ENCODE assay signal across 14 cellular contexts in genomic region chr7:151742713-151743480, GRCh38.
DNase-seq lines count a peak whose midpoint lies in the region; TF ChIP-seq lines count a peak whose summit lies in the region.
"Had no signal": no experiment of that assay in that cellular context is flagged by ENCODE, and none has a peak within 500 bp of the region (broad histone marks: within the 10 kb centered on the region; RNA-seq: fewer than 3 reads in every experiment).

No MANE protein-coding gene starts in this region.

- H3K4me3 ChIP-seq in endodermal cell (ENCODE audit: low read length): no peak overlapping the region

- H3K4me3 Mint-ChIP-seq in endodermal cell (no peak overlapping the region), neural crest cell (peak overlapping the region; percentile 65), type B pancreatic cell (no peak overlapping the region)
- H3K4me3 Mint-ChIP-seq: CD8-positive, alpha-beta T cell; nephron had no signal

- peaks cover 4% of the 10 kb centered on the region for H3K4me1 Mint-ChIP-seq in endodermal cell
- H3K4me1 Mint-ChIP-seq in neural crest cell: peaks cover 31% of the 10 kb centered on the region
- peaks cover 28% of the 10 kb centered on the region for H3K4me1 Mint-ChIP-seq in type B pancreatic cell (ENCODE audit: unreplicated experiment)

- TF ChIP-seq CTCF in endodermal cell (conservative IDR thresholded peaks at IDR 0.05) (no peak), neural crest cell (conservative IDR thresholded peaks at IDR 0.05) (no peak), type B pancreatic cell (conservative IDR thresholded peaks at IDR 0.05) (no peak)

- H3K27me3 Mint-ChIP-seq in endodermal cell (ENCODE audit: insufficient read depth): peaks cover 1% of the 10 kb centered on the region
- no peaks in the 10 kb centered on the region for H3K27me3 Mint-ChIP-seq in neural crest cell (ENCODE audit: low read depth)
- H3K27me3 Mint-ChIP-seq in type B pancreatic cell: no peaks in the 10 kb centered on the region
- H3K27me3 Mint-ChIP-seq: T-cell had no signal

- H3K36me3 ChIP-seq in endodermal cell (ENCODE audit: control insufficient read depth, insufficient read depth, low read length): no peaks in the 10 kb centered on the region

- peaks cover 14% of the 10 kb centered on the region for H3K9me3 ChIP-seq in endodermal cell (ENCODE audit: control insufficient read depth, low read length)

- H3K9ac ChIP-seq in endodermal cell (ENCODE audit: extremely low read depth, low read length, poor library complexity, severe bottlenecking): no peak overlapping the region

- peak overlapping the region; percentile 44 for H3K27ac ChIP-seq in endodermal cell (ENCODE audit: low read depth, low read length)

- H3K9me3 Mint-ChIP-seq in endodermal cell (peaks cover 23% of the 10 kb centered on the region), neural crest cell (no peaks in the 10 kb centered on the region), type B pancreatic cell (no peaks in the 10 kb centered on the region)
- H3K9me3 Mint-ChIP-seq: CD8-positive, alpha-beta T cell; T-cell had no signal

- H3K27ac Mint-ChIP-seq in endodermal cell (no peak overlapping the region), neural crest cell (ENCODE audit: unreplicated experiment) (peak overlapping the region; percentile 59), type B pancreatic cell (no peak overlapping the region)
- H3K27ac Mint-ChIP-seq: CD8-positive, alpha-beta T cell; T-cell had no signal

- H3K36me3 Mint-ChIP-seq in endodermal cell (ENCODE audit: low read depth): peaks cover 3% of the 10 kb centered on the region
- H3K36me3 Mint-ChIP-seq in neural crest cell (ENCODE audit: low read depth): no peaks in the 10 kb centered on the region
- no peaks in the 10 kb centered on the region for H3K36me3 Mint-ChIP-seq in type B pancreatic cell

- H3K27me3 ChIP-seq in endodermal cell (ENCODE audit: control insufficient read depth, insufficient read depth, low read length, poor library complexity, severe bottlenecking): no peaks in the 10 kb centered on the region

- DNase-seq in DMS 273 treated with DMSO at 0.1 percent for 48 hours (lab: John Stamatoyannopoulos, UW) (peak; percentile 28), Kasumi-1 (lab: John Stamatoyannopoulos, UW) (peak; percentile 48 to 66), endodermal cell (peak; percentile 77), neural crest cell (ENCODE audit: low read depth, low spot score) (no peak), globus pallidus (ENCODE audit: low spot score) (no peak), germinal center (ENCODE audit: low spot score) (no peak), NCI-H774 (lab: John Stamatoyannopoulos, UW) (no peak), type B pancreatic cell (ENCODE audit: extremely low spot score, unreplicated experiment) (no peak)
- DNase-seq: activated CD4-positive, alpha-beta T cell treated with anti-CD3 and anti-CD28 coated beads, Interleukin-2, amount 50 U/mL, for 4 hours; CD8-positive, alpha-beta T cell; effector memory CD4-positive, alpha-beta T cell; NCI-H1436; T-cell had no signal

- WGBS in endodermal cell (ENCODE audit: insufficient coverage in 1 of 2, insufficient read length in 1 of 2), 2 experiments: 61 to 74% methylated on average over 15 to 18 of the region's 18 CpGs

- H3K4me1 ChIP-seq in endodermal cell (ENCODE audit: control insufficient read depth, insufficient read depth, low read length): no peaks in the 10 kb centered on the region

Comparison
In these comparisons a context has a peak if more than half of its experiments do, and no peak if none do; other contexts are left out.
1. DNase-seq: peak in DMS 273 treated with DMSO at 0.1 percent for 48 hours (single experiment), Kasumi-1 (2 of 2) and endodermal cell (single experiment); none in neural crest cell (single experiment), globus pallidus (single experiment), germinal center (single experiment), NCI-H774 (single experiment) and type B pancreatic cell (single experiment).